In the genomic region with DNA sequence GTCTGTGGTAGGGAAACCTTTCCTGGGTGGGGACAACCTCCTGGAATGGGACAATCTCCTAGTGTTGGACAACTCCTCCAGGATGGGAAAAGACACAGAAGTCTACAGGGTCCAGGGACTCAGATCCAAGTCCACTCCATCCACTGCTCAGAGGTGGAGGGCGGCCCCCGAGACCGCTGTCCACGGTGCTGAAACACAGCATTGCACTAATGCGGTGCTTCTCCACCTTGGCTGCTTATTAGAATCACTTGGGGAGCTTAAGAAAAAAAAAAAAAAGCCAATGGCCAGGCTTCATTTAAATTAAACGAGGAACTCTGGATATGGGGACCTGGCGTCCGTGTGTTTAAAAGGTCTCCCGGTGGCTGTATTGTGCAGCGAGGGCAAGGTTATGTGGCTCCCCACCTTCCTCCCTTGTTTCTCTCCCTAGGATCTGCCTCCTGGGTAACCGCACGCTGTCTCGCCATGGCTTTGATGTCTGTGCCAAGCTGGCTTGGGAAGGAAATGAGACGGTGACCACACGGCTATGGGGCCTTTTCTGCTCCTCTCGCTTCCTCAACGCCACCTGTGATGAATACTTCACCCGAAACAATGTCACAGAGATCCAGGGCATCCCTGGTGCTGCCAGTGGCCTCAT, we compare ENCODE assay signal across 7 cellular contexts. TPM values are rescaled to one million over a fixed set of nuclear protein-coding genes. Genes with fewer than 3 reads are reported as not detected.
DNase-seq lines count a peak whose midpoint lies in the region; ATAC-seq and TF ChIP-seq lines count a peak whose summit lies in the region.

No MANE protein-coding gene starts in this region.

- H3K4me3 ChIP-seq in choroid plexus epithelial cell (ENCODE audit: low read depth, low read length), result no peak overlapping the region

- no peak for TF ChIP-seq CTCF in choroid plexus epithelial cell (conservative IDR thresholded peaks at IDR 0.05; ENCODE audit: low read depth, low read length)

- DNase-seq in HK-2 (ENCODE audit: unreplicated experiment), result peak; percentile 64
- DNase-seq in T follicular helper cell (ENCODE audit: low read depth), result peak; percentile 16
- DNase-seq in choroid plexus epithelial cell (ENCODE audit: low read depth), result peak; percentile 51
- peak; percentile 16 to 28 (median 22) for DNase-seq in stimulated activated CD4-positive, alpha-beta T cell treated with anti-CD3 and anti-CD28 coated beads, Interleukin-1b, Interleukin-23, amount 100 ng/mL, for 24 hours (ENCODE audit: low read depth in 4 of 4, low spot score in 1 of 4)
- DNase-seq in cerebellar nuclear complex (lab: John Stamatoyannopoulos, UW), result no peak

- ATAC-seq in esophagus mucosa, result no peak
- ATAC-seq in GM19395 (IDR thresholded peaks at IDR 0.05; ENCODE audit: unreplicated experiment), result no peak

RNA-seq across cellular contexts. Expression of a gene that starts 12.0 kb away (rescaled TPM):
- not detected for total RNA-seq in esophagus mucosa

RNA-seq across cellular contexts. Expression of a gene that starts 32.3 kb away (rescaled TPM):
- 3.3 TPM for total RNA-seq in esophagus mucosa

RNA-seq across cellular contexts. Expression of a gene that starts 48.7 kb away (rescaled TPM):
- total RNA-seq in esophagus mucosa, result 14.3 TPM

Comparison
In these comparisons a context has a peak if more than half of its experiments do, and no peak if none do; other contexts are left out.
1. DNase-seq: peak in HK-2 (single experiment), T follicular helper cell (single experiment), choroid plexus epithelial cell (single experiment) and stimulated activated CD4-positive, alpha-beta T cell treated with anti-CD3 and anti-CD28 coated beads, Interleukin-1b, Interleukin-23, amount 100 ng/mL, for 24 hours (4 of 4); none in cerebellar nuclear complex (0 of 2).